Comparison of ENCODE assay signal across 22 cellular contexts in the genomic region with DNA sequence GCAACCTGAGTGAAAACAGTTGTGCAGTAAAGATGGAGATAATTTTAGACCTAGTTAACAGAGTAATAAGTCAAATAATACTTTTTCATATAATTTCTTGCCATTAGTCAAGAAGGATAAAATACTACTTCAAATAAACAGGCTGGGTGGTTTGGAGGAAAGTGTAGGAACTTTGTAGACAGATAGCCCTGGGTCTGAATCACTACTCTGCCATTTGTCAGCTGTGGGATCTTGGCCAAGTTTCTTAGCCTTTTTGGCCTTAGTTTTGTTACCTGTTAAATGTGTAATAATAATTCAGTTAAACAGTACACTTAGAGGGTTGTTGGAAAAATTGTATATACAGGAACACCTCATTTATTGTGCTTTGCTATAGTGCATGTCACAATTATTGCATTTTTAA.
DNase-seq lines count a peak whose midpoint lies in the region; ATAC-seq, FAIRE-seq and TF ChIP-seq lines count a peak whose summit lies in the region.
"Had no signal": no experiment of that assay in that cellular context is flagged by ENCODE, and none has a peak within 500 bp of the region (broad histone marks: within the 10 kb centered on the region; RNA-seq: fewer than 3 reads in every experiment).

No MANE protein-coding gene starts in this region.

- no peaks in the 10 kb centered on the region for H3K79me2 ChIP-seq in GM23248 (ENCODE audit: insufficient read depth)

- TF ChIP-seq POLR2A in lower leg skin (IDR thresholded peaks at IDR 0.05) = no peak

- H3K4me3 Mint-ChIP-seq in mesothelial cell of epicardium = no peak overlapping the region
- H3K4me3 Mint-ChIP-seq: B cell, CD14-positive monocyte had no signal

- H3K4me1 Mint-ChIP-seq in mesothelial cell of epicardium = peaks cover 39% of the 10 kb centered on the region
- H3K4me1 Mint-ChIP-seq: B cell, CD14-positive monocyte had no signal

- H3K9me3 ChIP-seq in GM23248 (ENCODE audit: low read depth) = no peaks in the 10 kb centered on the region
- H3K9me3 ChIP-seq: A549 had no signal

- peak overlapping the region; percentile 41 for H3K27ac Mint-ChIP-seq in mesothelial cell of epicardium
- H3K27ac Mint-ChIP-seq: B cell, CD14-positive monocyte had no signal

- peaks cover 2% of the 10 kb centered on the region for H3K36me3 Mint-ChIP-seq in mesothelial cell of epicardium

- H3F3A ChIP-seq in GM23248 (ENCODE audit: insufficient read depth) = 0 out of 2 replicates have a peak, but pooled peaks cover 6% of the 10 kb centered on the region

- peaks cover 13% of the 10 kb centered on the region for H3K4me1 ChIP-seq in GM23248 (ENCODE audit: insufficient read depth)

- TF ChIP-seq CTCF in bronchial epithelial cell (IDR thresholded peaks at IDR 0.05; ENCODE audit: insufficient read depth, low read length, severe bottlenecking) (no peak), mesothelial cell of epicardium (IDR thresholded peaks at IDR 0.05; ENCODE audit: unreplicated experiment) (no peak), lower leg skin (IDR thresholded peaks at IDR 0.05) (no peak)

- H3K36me3 ChIP-seq in GM23248 (ENCODE audit: low read depth) (no peaks in the 10 kb centered on the region), bronchial epithelial cell (ENCODE audit: control insufficient read depth, insufficient read depth, low read length) (no peaks in the 10 kb centered on the region)

- H3K27me3 ChIP-seq in GM23248 (replicated peaks; ENCODE audit: insufficient read depth) (no peaks in the 10 kb centered on the region), bronchial epithelial cell (ENCODE audit: control insufficient read depth, insufficient read depth, low read length) (no peaks in the 10 kb centered on the region)

- H3K27me3 Mint-ChIP-seq in mesothelial cell of epicardium (ENCODE audit: low read depth) = no peaks in the 10 kb centered on the region
- H3K27me3 Mint-ChIP-seq: B cell had no signal

- H3K4me3 ChIP-seq in GM23248 (no peak overlapping the region), bronchial epithelial cell (ENCODE audit: low read depth, low read length) (no peak overlapping the region), lower leg skin (ENCODE audit: low read depth, poor library complexity, severe bottlenecking) (no peak overlapping the region)
- H3K4me3 ChIP-seq: A549, K562, SK-N-MC had no signal

- no peaks in the 10 kb centered on the region for H3K9me2 ChIP-seq in GM23248 (ENCODE audit: insufficient read depth)

- no peaks in the 10 kb centered on the region for H4K20me1 ChIP-seq in GM23248 (ENCODE audit: insufficient read depth)

- no peak for ATAC-seq in GM21737 (IDR thresholded peaks at IDR 0.05; ENCODE audit: unreplicated experiment)
- ATAC-seq: A549, K562 had no signal

- intact Hi-C loops in lower leg skin (cut with DNase I; ENCODE audit: low total_unique reads) = no loop called here

- H3K9me3 Mint-ChIP-seq in mesothelial cell of epicardium = peaks cover 3% of the 10 kb centered on the region

- in situ Hi-C loops in GM23248 (cut with MboI) = no loop called here

- no peak overlapping the region for H3K27ac ChIP-seq in GM23248
- H3K27ac ChIP-seq: A549, SK-N-MC had no signal

- H3K4me2 ChIP-seq in GM23248 (ENCODE audit: unreplicated experiment) = no peak overlapping the region
- H3K4me2 ChIP-seq: A549 had no signal

- peak; percentile 61 for FAIRE-seq in RCC 7860 (lab: Jason Lieb, UNC)
- FAIRE-seq in bronchial epithelial cell (lab: Jason Lieb, UNC) = no peak
- FAIRE-seq: A549, K562 had no signal

- no peak overlapping the region for H3K9ac ChIP-seq in GM23248

- H2AFZ ChIP-seq in GM23248 = no peak overlapping the region

- DNase-seq in GM23248 (peak; percentile 24), RCC 7860 (ENCODE audit: low spot score) (no peak), bronchial epithelial cell (ENCODE audit: low read depth) (peak; percentile 39), mesothelial cell of epicardium (ENCODE audit: low spot score in 2 of 2, unreplicated experiment in 2 of 2) (no peak), NCI-H2029 treated with DMSO at 0.1 percent for 48 hours (lab: John Stamatoyannopoulos, UW) (no peak), lower leg skin (ENCODE audit: low spot score in 2 of 2) (no peak), NCI-H1105 (lab: John Stamatoyannopoulos, UW) (no peak)
- DNase-seq: GF-D8, H7, NCI-H1092 treated with DMSO at 0.1 percent for 48 hours, NCI-H2081, NCI-H2171 treated with DMSO at 0.1 percent for 48 hours, NCI-H446, NCI-H526, RPMI8226, SHP77 treated with DMSO at 0.1 percent for 48 hours had no signal

Comparison
In these comparisons a context has a peak if more than half of its experiments do, and no peak if none do; other contexts are left out.
1. DNase-seq: peak in GM23248 (single experiment) and bronchial epithelial cell (single experiment); none in RCC 7860 (single experiment), mesothelial cell of epicardium (0 of 2), NCI-H2029 treated with DMSO at 0.1 percent for 48 hours (single experiment), lower leg skin (0 of 2) and NCI-H1105 (single experiment).